ENCODE assay signal across 7 cellular contexts in genomic region chr6:169752074-169752623, GRCh38. TPM values are rescaled to one million over a fixed set of nuclear protein-coding genes. Genes with fewer than 3 reads are reported as not detected.
DNase-seq lines count a peak whose midpoint lies in the region; ATAC-seq and TF ChIP-seq lines count a peak whose summit lies in the region.

No MANE protein-coding gene starts in this region.

- no peak for TF ChIP-seq CTCF in GM12865 (IDR thresholded peaks at IDR 0.05; ENCODE audit: insufficient read depth, low read depth, low read length, missing control alignments)

- peak; percentile 15 for DNase-seq in GM12865 (ENCODE audit: low read depth)
- DNase-seq in NCI-H146 treated with DMSO at 0.1 percent for 48 hours (lab: John Stamatoyannopoulos, UW; ENCODE audit: unreplicated experiment): peak; percentile 61
- DNase-seq in myocyte (ENCODE audit: low read depth): peak; percentile 13
- DNase-seq in NCI-H1436 treated with DMSO at 0.1 percent for 48 hours (lab: John Stamatoyannopoulos, UW): no peak

- ATAC-seq in HG03521 (IDR thresholded peaks at IDR 0.05; ENCODE audit: unreplicated experiment) (no peak), HG03196 (IDR thresholded peaks at IDR 0.05; ENCODE audit: unreplicated experiment) (no peak)

- H3K27ac ChIP-seq in cingulate gyrus (ENCODE audit: low read depth, low read length): peak overlapping the region; percentile 95

- peak overlapping the region; percentile 100 for H3K4me3 ChIP-seq in GM12865 (ENCODE audit: low read depth, low read length)

RNA-seq across cellular contexts. Expression of gene ERMARD, which starts 0.7 kb away (rescaled TPM):
- 13.5 and 20.8 TPM in 2 replicates for total RNA-seq in myocyte
- polyA plus RNA-seq in myocyte (2012): 26.9 TPM

RNA-seq across cellular contexts. Expression of gene DYNLT2, which starts 0.8 kb away (rescaled TPM):
- total RNA-seq in myocyte: 3.0 and 3.1 TPM in 2 replicates
- 1.3 TPM for polyA plus RNA-seq in myocyte (2012)

RNA-seq across cellular contexts. Expression of gene PHF10, which starts 27.8 kb away (rescaled TPM):
- total RNA-seq in myocyte: 44.1 and 44.9 TPM in 2 replicates
- polyA plus RNA-seq in myocyte (2012): 35.0 TPM

RNA-seq across cellular contexts. Expression of gene C6orf120, which starts 50.2 kb away (rescaled TPM):
- total RNA-seq in myocyte: 49.3 and 52.7 TPM in 2 replicates
- polyA plus RNA-seq in myocyte (2012): 17.9 TPM

RNA-seq across cellular contexts. Expression of gene WDR27, which starts 50.3 kb away (rescaled TPM):
- 27.0 and 35.4 TPM in 2 replicates for total RNA-seq in myocyte
- polyA plus RNA-seq in myocyte (2012): 27.8 TPM
